Comparison of ENCODE assay signal across 16 cellular contexts in genomic region chr3:143421556-143421955, GRCh38.
DNase-seq lines count a peak whose midpoint lies in the region; ATAC-seq and TF ChIP-seq lines count a peak whose summit lies in the region.
"Had no signal": no experiment of that assay in that cellular context is flagged by ENCODE, and none has a peak within 500 bp of the region (broad histone marks: within the 10 kb centered on the region; RNA-seq: fewer than 3 reads in every experiment).

No MANE protein-coding gene starts in this region.

- H3K27me3 Mint-ChIP-seq in HFFc6 (ENCODE audit: insufficient read depth): peaks cover 8% of the 10 kb centered on the region; the same call in 1 of the 2 replicates

- H3K9me3 ChIP-seq in spleen (no peaks in the 10 kb centered on the region), upper lobe of right lung (no peaks in the 10 kb centered on the region)
- H3K9me3 ChIP-seq: HAP-1 had no signal

- H3K9me3 Mint-ChIP-seq in HFFc6: no peaks in the 10 kb centered on the region

- H3K36me3 Mint-ChIP-seq in HFFc6 (ENCODE audit: low read depth): no peaks in the 10 kb centered on the region

- no peak overlapping the region for H3K27ac Mint-ChIP-seq in HFFc6

- TF ChIP-seq CTCF in HFFc6 (IDR thresholded peaks at IDR 0.05) (no peak), cardiac fibroblast (IDR thresholded peaks at IDR 0.05; ENCODE audit: low read depth, low read length) (no peak), fibroblast of pulmonary artery (IDR thresholded peaks at IDR 0.05; ENCODE audit: low read length, missing control alignments) (no peak), spleen (IDR thresholded peaks at IDR 0.05 in 8 of 11, conservative IDR thresholded peaks at IDR 0.05 in 3 of 11) (no peak), upper lobe of right lung (IDR thresholded peaks at IDR 0.05) (no peak)

- DNase-seq in HFFc6 (peak; percentile 6), cardiac fibroblast (ENCODE audit: low read depth in 2 of 2) (peak; percentile 26 to 40), fibroblast of pulmonary artery (ENCODE audit: low read depth) (peak; percentile 31), spleen (no peak), upper lobe of right lung (no peak), hypothalamus (lab: John Stamatoyannopoulos, UW) (no peak), SKM-1 (lab: John Stamatoyannopoulos, UW; ENCODE audit: unreplicated experiment) (no peak)
- DNase-seq: C1 segment of cervical spinal cord, NCI-H1436, NCI-H2029 treated with DMSO at 0.1 percent for 48 hours, NCI-H2171 treated with DMSO at 0.1 percent for 48 hours, NCI-H446 treated with DMSO at 0.1 percent for 48 hours, NCI-H748 treated with DMSO at 0.1 percent for 48 hours, RPMI8226 had no signal

- intact Hi-C loops in spleen (cut with DNase I; ENCODE audit: low total_unique reads) (no loop called here), upper lobe of right lung (cut with DNase I) (no loop called here)

- H3K27ac ChIP-seq in spleen (peak overlapping the region in 5 of 8 donors; percentile 9 to 46 (median 18)), upper lobe of right lung (no peak overlapping the region)

- peaks cover 0 to 26% (median 5%) of the 10 kb centered on the region in 6 donors for H3K4me1 ChIP-seq in spleen
- H3K4me1 ChIP-seq in upper lobe of right lung: no peaks in the 10 kb centered on the region
- H3K4me1 ChIP-seq: HAP-1 had no signal

- H3K4me3 ChIP-seq in cardiac fibroblast (replicated peaks in 1 of 2; ENCODE audit: low read depth in 2 of 2, low read length in 2 of 2): no peak overlapping the region
- no peak overlapping the region for H3K4me3 ChIP-seq in fibroblast of pulmonary artery (replicated peaks; ENCODE audit: low read depth, low read length)
- H3K4me3 ChIP-seq in spleen: no peak overlapping the region
- H3K4me3 ChIP-seq in upper lobe of right lung: no peak overlapping the region
- H3K4me3 ChIP-seq: HAP-1, K562 had no signal

- WGBS in spleen, 5 donors: 62 to 76% (median 66%) methylated on average over 3 of the region's 3 CpGs

- peak overlapping the region; percentile 32; the same call in 1 of the 2 replicates for H3K4me3 Mint-ChIP-seq in HFFc6

- no peak for TF ChIP-seq POLR2A in spleen (IDR thresholded peaks at IDR 0.05)

- H3K36me3 ChIP-seq in spleen (no peaks in the 10 kb centered on the region), upper lobe of right lung (no peaks in the 10 kb centered on the region)
- H3K36me3 ChIP-seq: HAP-1 had no signal

- peaks cover 16% of the 10 kb centered on the region for H3K4me1 Mint-ChIP-seq in HFFc6 (ENCODE audit: low read depth)

- ATAC-seq in upper lobe of right lung: no peak
- ATAC-seq: K562 had no signal

- H3K27me3 ChIP-seq in spleen (replicated peaks in 1 of 7) (no peaks in the 10 kb centered on the region), upper lobe of right lung (no peaks in the 10 kb centered on the region)

Comparison
In these comparisons a context has a peak if more than half of its experiments do, and no peak if none do; other contexts are left out.
1. DNase-seq: peak in HFFc6 (single experiment), cardiac fibroblast (2 of 2) and fibroblast of pulmonary artery (single experiment); none in spleen (single experiment), upper lobe of right lung (single experiment), hypothalamus (0 of 51) and SKM-1 (single experiment).